ENCODE assay signal across 10 cellular contexts in the genomic region with DNA sequence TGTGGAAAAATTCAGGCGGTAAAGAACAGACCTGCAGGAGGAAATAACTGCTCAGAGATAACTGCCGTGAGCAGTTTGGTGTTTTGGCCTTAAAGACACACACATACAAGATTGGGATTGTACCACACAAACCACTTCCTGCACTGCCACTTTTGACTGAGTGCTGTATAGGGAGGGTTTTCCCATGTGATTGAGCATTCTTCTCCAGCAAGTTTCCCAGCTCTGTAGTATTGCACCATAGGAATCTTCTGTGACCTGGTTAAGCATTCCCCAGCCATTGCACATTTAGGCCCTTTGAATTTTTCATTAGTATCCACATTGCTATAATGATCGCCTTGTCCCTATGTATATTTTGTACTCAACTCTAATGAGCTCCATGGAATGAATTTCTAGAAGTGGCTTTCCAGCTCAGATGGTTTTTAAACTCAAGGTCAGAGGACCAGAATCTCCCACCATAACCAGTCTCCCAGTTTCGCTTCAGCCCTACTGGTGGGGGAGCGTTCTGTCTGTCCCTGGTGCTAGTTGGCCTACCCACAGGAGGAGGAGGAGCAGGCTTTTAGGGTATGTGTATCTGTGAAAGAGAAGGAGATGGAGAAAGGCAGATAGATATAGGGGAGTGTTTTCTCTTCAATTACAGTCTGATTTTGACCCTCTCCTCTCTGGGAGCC. TPM values are rescaled to one million over a fixed set of nuclear protein-coding genes. Genes with fewer than 3 reads are reported as not detected.
DNase-seq lines count a peak whose midpoint lies in the region; ATAC-seq, FAIRE-seq and TF ChIP-seq lines count a peak whose summit lies in the region.
"Had no signal": no experiment of that assay in that cellular context is flagged by ENCODE, and none has a peak within 500 bp of the region (broad histone marks: within the 10 kb centered on the region; RNA-seq: fewer than 3 reads in every experiment).

No MANE protein-coding gene starts in this region.

- 45% methylated on average over 3 of the region's 5 CpGs for WGBS in right lobe of liver (ENCODE audit: insufficient coverage, low coverage, low lambda C conversion rate, missing lambda C conversion rate)

- intact Hi-C loops in right lobe of liver (cut with DNase I): no loop called here

- TF ChIP-seq POLR2A in right lobe of liver (IDR thresholded peaks at IDR 0.05): no peak

- peaks cover 23% of the 10 kb centered on the region for H3K36me3 Mint-ChIP-seq in activated naive CD4-positive, alpha-beta T cell treated with anti-CD3 and anti-CD28 coated beads, Interleukin-2, amount 10 ng/mL, durations not matched to agents 7 days and 5 days

- H3K9me3 Mint-ChIP-seq in activated naive CD4-positive, alpha-beta T cell treated with anti-CD3 and anti-CD28 coated beads, Interleukin-2, amount 10 ng/mL, durations not matched to agents 7 days and 5 days: no peaks in the 10 kb centered on the region

- H3K4me3 Mint-ChIP-seq in activated naive CD4-positive, alpha-beta T cell treated with anti-CD3 and anti-CD28 coated beads, Interleukin-2, amount 10 ng/mL, durations not matched to agents 7 days and 5 days: peak overlapping the region; percentile 49

- H3K36me3 ChIP-seq in right lobe of liver: no peaks in the 10 kb centered on the region

- ATAC-seq in activated CD4-positive, CD25-positive, alpha-beta regulatory T cell treated with anti-CD3 and anti-CD28 coated beads, Interleukin-2, amount 50 U/mL, for 24 hours: peak; percentile 60
- ATAC-seq in right lobe of liver (peak; percentile 5 to 71 (median 54)), GM21737 (IDR thresholded peaks at IDR 0.05; ENCODE audit: unreplicated experiment) (no peak), HG03439 (IDR thresholded peaks at IDR 0.05; ENCODE audit: unreplicated experiment) (no peak), GM19467 (IDR thresholded peaks at IDR 0.05; ENCODE audit: unreplicated experiment) (no peak)

- H3K9me3 ChIP-seq in right lobe of liver: no peaks in the 10 kb centered on the region

- no peak for FAIRE-seq in HTR-8/SVneo (lab: Jason Lieb, UNC)
- FAIRE-seq: A204.1 had no signal

- H3K27ac Mint-ChIP-seq in activated naive CD4-positive, alpha-beta T cell treated with anti-CD3 and anti-CD28 coated beads, Interleukin-2, amount 10 ng/mL, durations not matched to agents 7 days and 5 days: peak overlapping the region; percentile 91

- H3K27me3 Mint-ChIP-seq in activated naive CD4-positive, alpha-beta T cell treated with anti-CD3 and anti-CD28 coated beads, Interleukin-2, amount 10 ng/mL, durations not matched to agents 7 days and 5 days: no peaks in the 10 kb centered on the region

- H3K27me3 ChIP-seq in right lobe of liver: no peaks in the 10 kb centered on the region

- peaks cover 91% of the 10 kb centered on the region for H3K4me1 Mint-ChIP-seq in activated naive CD4-positive, alpha-beta T cell treated with anti-CD3 and anti-CD28 coated beads, Interleukin-2, amount 10 ng/mL, durations not matched to agents 7 days and 5 days

- CTCF ChIA-PET in activated naive CD4-positive, alpha-beta T cell treated with anti-CD3 and anti-CD28 coated beads, Interleukin-2, amount 10 ng/mL, durations not matched to agents 7 days and 5 days (lab: Charles Lee): interaction anchor here (0.9 to 1.5 kb wide), 7 partner anchors 9 to 42 kb away, joined by 3 to 7 read pairs (median 4); a partner anchor contains a TSS

- H3K4me3 ChIP-seq in right lobe of liver: no peak overlapping the region

- peaks cover 0 to 19% (median 0%) of the 10 kb centered on the region in 4 donors for H3K4me1 ChIP-seq in right lobe of liver

- no peak for DNase-seq in activated CD4-positive, CD25-positive, alpha-beta regulatory T cell treated with anti-CD3 and anti-CD28 coated beads, Interleukin-2, amount 50 U/mL, for 72 hours
- DNase-seq in HTR-8/SVneo (ENCODE audit: insufficient read length, low spot score) (peak; percentile 56), right lobe of liver (peak in 1 of 3 donors; percentile 20)
- DNase-seq in activated naive CD4-positive, alpha-beta T cell treated with anti-CD3 and anti-CD28 coated beads, Interleukin-2, amount 10 ng/mL, durations not matched to agents 7 days and 5 days: peak; percentile 69

- H3K27ac ChIP-seq in right lobe of liver: no peak overlapping the region
- H3K27ac ChIP-seq: VCaP had no signal

- no peak for TF ChIP-seq CTCF in right lobe of liver (IDR thresholded peaks at IDR 0.05)

RNA-seq across cellular contexts. Expression of a gene that starts 9.3 kb away (rescaled TPM):
- 10 to 100 TPM; 18.9 to 69.4 (median 48.6) TPM for total RNA-seq in right lobe of liver

Comparison
In these comparisons a context has a peak if more than half of its experiments do, and no peak if none do; other contexts are left out.
1. ATAC-seq: peak in activated CD4-positive, CD25-positive, alpha-beta regulatory T cell treated with anti-CD3 and anti-CD28 coated beads, Interleukin-2, amount 50 U/mL, for 24 hours (2 of 2) and right lobe of liver (4 of 4); none in GM21737 (single experiment), HG03439 (single experiment) and GM19467 (single experiment).